Comparison of ENCODE assay signal across 22 cellular contexts in genomic region chr19:31908486-31909255, GRCh38.
"Had no signal": no experiment of that assay in that cellular context is flagged by ENCODE, and none has a peak within 500 bp of the region (broad histone marks: within the 10 kb centered on the region; RNA-seq: fewer than 3 reads in every experiment).

No MANE protein-coding gene starts in this region.

- H3K27ac ChIP-seq: ascending aorta, brain microvascular endothelial cell, colonic mucosa, dorsolateral prefrontal cortex, gastrocnemius medialis, parathyroid adenoma, sigmoid colon, tibial artery had no signal

- H3K79me2 ChIP-seq: parathyroid adenoma had no signal

- H3K4me3 ChIP-seq: ascending aorta, colonic mucosa, dorsolateral prefrontal cortex, esophagus squamous epithelium, gastrocnemius medialis, lung, sigmoid colon, tibial artery had no signal

- H3K9me3 ChIP-seq: ascending aorta, colonic mucosa, esophagus squamous epithelium, gastrocnemius medialis, sigmoid colon, tibial artery had no signal

- H3K36me3 ChIP-seq: ascending aorta, brain microvascular endothelial cell, colonic mucosa, esophagus squamous epithelium, gastrocnemius medialis, sigmoid colon, tibial artery had no signal

- H3K9ac ChIP-seq: parathyroid adenoma had no signal

- H3K27me3 ChIP-seq: ascending aorta, brain microvascular endothelial cell, colonic mucosa, dorsolateral prefrontal cortex, esophagus squamous epithelium, gastrocnemius medialis, sigmoid colon, tibial artery had no signal

- DNase-seq: activated T-cell treated with anti-CD3 and anti-CD28 coated beads, Interleukin-2, amount 50 U/mL, for 24 hours; brain microvascular endothelial cell; colonic mucosa; dorsolateral prefrontal cortex; effector memory CD8-positive, alpha-beta T cell; esophagus squamous epithelium; gastrocnemius medialis; hippocampal formation; kidney glomerular epithelial cell; midbrain; nephron progenitor cell; sigmoid colon; stimulated activated CD4-positive, alpha-beta T cell treated with anti-CD3 and anti-CD28 coated beads, Interleukin-4, amount 100 ng/mL, for 1 hour; stimulated activated naive CD8-positive, alpha-beta T cell treated with anti-CD3 and anti-CD28 coated beads, Interleukin-15, Interleukin-2, amounts not matched to agents 100 U/mL and 50 U/mL, for 24 hours; substantia nigra; T-helper 9 cell; tibial artery had no signal

- H2AFZ ChIP-seq: parathyroid adenoma had no signal

- ATAC-seq: activated naive CD4-positive, alpha-beta T cell treated with anti-CD3 and anti-CD28 coated beads, Interleukin-2, amount 50 U/mL, for 72 hours; activated T-helper 17 cell treated with anti-CD3 and anti-CD28 coated beads, Interleukin-2, amount 50 U/mL, for 72 hours; effector memory CD8-positive, alpha-beta T cell; gastrocnemius medialis; stimulated activated naive CD8-positive, alpha-beta T cell treated with anti-CD3 and anti-CD28 coated beads, Interleukin-15, Interleukin-2, amounts not matched to agents 100 U/mL and 50 U/mL, for 24 hours had no signal

- H3K4me1 ChIP-seq: ascending aorta, colonic mucosa, gastrocnemius medialis, parathyroid adenoma, tibial artery had no signal
